In genomic region chr10:46665536-46665935, GRCh38 we compare ENCODE assay signal across 5 cellular contexts.
DNase-seq lines count a peak whose midpoint lies in the region; ATAC-seq, FAIRE-seq and TF ChIP-seq lines count a peak whose summit lies in the region.
"Not testable (repeated sequence)": the region's sequence is repeated elsewhere in the genome, so short reads cannot be mapped to it uniquely, and the experiment has no call there.

No MANE protein-coding gene starts in this region.

- not testable (repeated sequence) for H3K27me3 ChIP-seq in IMR-90 (ENCODE audit: control insufficient read depth, insufficient read depth, low read length); K562 (ENCODE audit: control insufficient read depth in 2 of 2, insufficient read depth in 2 of 2, low read length in 2 of 2); HepG2 (ENCODE audit: control insufficient read depth in 1 of 2, insufficient read depth in 2 of 2, low read length in 2 of 2)

- in situ Hi-C loops in IMR-90 (cut with MboI; ENCODE audit: low sequenced_read_pairs); HepG2 (cut with HindIII; ENCODE audit: extremely low pct_ligation_motif_present, low pct_unique_long_range_greater_than_20kb): not testable (repeated sequence)
- in situ Hi-C loops in K562 (cut with MboI): loop anchor here (25.0 kb wide), 1 partner anchor 122 kb away; no protein-coding TSS in a partner anchor

- not testable (repeated sequence) for H3K9me1 ChIP-seq in IMR-90 (ENCODE audit: insufficient read depth, low read length); K562 (ENCODE audit: control insufficient read depth, insufficient read depth, low read length)

- H4K5ac ChIP-seq in IMR-90 (ENCODE audit: low read depth, low read length): not testable (repeated sequence)

- dilution Hi-C loops in IMR-90 (cut with HindIII; ENCODE audit: low sequenced_read_pairs, unreplicated experiment): not testable (repeated sequence)

- H3K18ac ChIP-seq in IMR-90 (ENCODE audit: low read depth, low read length): not testable (repeated sequence)

- H3K4me3 ChIP-seq in A549; HEK293 (ENCODE audit: low read depth, low read length); IMR-90 (ENCODE audit: insufficient read depth, low read depth, low read length); K562; HepG2 (replicated peaks in 1 of 3; ENCODE audit: insufficient read depth in 1 of 3, low read depth in 2 of 3, low read length in 3 of 3): not testable (repeated sequence)

- not testable (repeated sequence) for TF ChIP-seq RAD21 in A549 (conservative IDR thresholded peaks at IDR 0.05 in 1 of 2, IDR thresholded peaks at IDR 0.05 in 1 of 2); IMR-90 (IDR thresholded peaks at IDR 0.05; ENCODE audit: low read length); K562 (CRISPR knock-in tag; conservative IDR thresholded peaks at IDR 0.05 in 1 of 2, IDR thresholded peaks at IDR 0.05 in 1 of 2); HepG2 (CRISPR knock-in tag; IDR thresholded peaks at IDR 0.05)

- FAIRE-seq in A549 (lab: Jason Lieb, UNC); K562 (lab: Jason Lieb, UNC); HepG2 (lab: Jason Lieb, UNC): not testable (repeated sequence)

- TF ChIP-seq POLR2A in A549 (IDR thresholded peaks at IDR 0.05; ENCODE audit: low read length); IMR-90 (IDR thresholded peaks at IDR 0.05; ENCODE audit: low read depth, low read length); K562 (conservative IDR thresholded peaks at IDR 0.05); HepG2 (IDR thresholded peaks at IDR 0.05; ENCODE audit: insufficient read depth in 1 of 2, low read depth in 2 of 2, low read length in 2 of 2): not testable (repeated sequence)

- not testable (repeated sequence) for H3K79me1 ChIP-seq in IMR-90 (ENCODE audit: low read depth in 1 of 2, low read length in 2 of 2)

- not testable (repeated sequence) for H4K8ac ChIP-seq in IMR-90 (ENCODE audit: low read depth in 2 of 2, low read length in 2 of 2)

- H3K79me2 ChIP-seq in K562 (ENCODE audit: control insufficient read depth, insufficient read depth, low read length); HepG2 (ENCODE audit: insufficient read depth, low read length): not testable (repeated sequence)

- not testable (repeated sequence) for H3K56ac ChIP-seq in IMR-90 (ENCODE audit: extremely low read depth, insufficient read depth, low read length)

- intact Hi-C loops in IMR-90 (cut with micrococcal nuclease); K562 (cut with micrococcal nuclease); HepG2 (cut with micrococcal nuclease; ENCODE audit: unreplicated experiment): not testable (repeated sequence)

- H2AK9ac ChIP-seq in IMR-90 (replicated peaks; ENCODE audit: low read depth, low read length, poor library complexity): not testable (repeated sequence)

- not testable (repeated sequence) for H3K9ac ChIP-seq in IMR-90 (ENCODE audit: low read depth, low read length); K562 (ENCODE audit: insufficient read depth in 1 of 2, low read depth in 2 of 2, low read length in 2 of 2); HepG2 (ENCODE audit: insufficient read depth, low read depth, low read length)

- ATAC-seq in A549; IMR-90 (ENCODE audit: low read depth); K562; HepG2: not testable (repeated sequence)

- not testable (repeated sequence) for H4K20me1 ChIP-seq in IMR-90 (ENCODE audit: insufficient read depth, low read length); K562 (replicated peaks; ENCODE audit: control insufficient read depth, insufficient read depth, low read length); HepG2 (ENCODE audit: insufficient read depth, low read length)

- CTCF ChIA-PET in A549 (lab: Yijun Ruan, JAX); HEK293 (lab: Yijun Ruan, JAX); IMR-90 (lab: Yijun Ruan, JAX); K562 (lab: Yijun Ruan, JAX; ENCODE audit: low intra/inter-chr PET ratio); HepG2 (lab: Yijun Ruan, JAX; ENCODE audit: low intra/inter-chr PET ratio, low total read pairs): not testable (repeated sequence)

- not testable (repeated sequence) for H3K4ac ChIP-seq in IMR-90 (ENCODE audit: low read depth, low read length)

- H2BK20ac ChIP-seq in IMR-90 (ENCODE audit: low read depth, low read length): not testable (repeated sequence)

- H2BK5ac ChIP-seq in IMR-90 (ENCODE audit: low read depth, low read length, poor library complexity, severe bottlenecking): not testable (repeated sequence)

- BruUV-seq in IMR-90 (replicated peaks; lab: Mats Ljungman, UMichigan); K562 (replicated peaks; lab: Mats Ljungman, UMichigan); HepG2 (replicated peaks; lab: Mats Ljungman, UMichigan): not testable (repeated sequence)

- not testable (repeated sequence) for H2BK120ac ChIP-seq in IMR-90 (ENCODE audit: low read depth, low read length)

- not testable (repeated sequence) for H2AK5ac ChIP-seq in IMR-90 (ENCODE audit: low read depth, low read length)

- POLR2A ChIA-PET in A549 (lab: Yijun Ruan, JAX); HEK293 (lab: Yijun Ruan, JAX); IMR-90 (lab: Charles Lee; ENCODE audit: unreplicated experiment); K562 (lab: Yijun Ruan, JAX); HepG2 (lab: Yijun Ruan, JAX): not testable (repeated sequence)

- DNase-seq in A549 (ENCODE audit: low read depth in 1 of 2, low spot score in 1 of 2); IMR-90; K562 (ENCODE audit: extremely low read depth in 1 of 4, low spot score in 3 of 4); HepG2 (ENCODE audit: low spot score): not testable (repeated sequence)

- not testable (repeated sequence) for H4K91ac ChIP-seq in IMR-90 (ENCODE audit: insufficient read depth, low read depth, low read length)

- not testable (repeated sequence) for H3K9me3 ChIP-seq in A549; HEK293 (ENCODE audit: control insufficient read depth, insufficient read depth, low read depth, low read length); IMR-90 (ENCODE audit: control insufficient read depth, insufficient read depth, low read length); K562 (replicated peaks; ENCODE audit: control insufficient read depth, insufficient read depth, low read depth, low read length); HepG2 (ENCODE audit: low read length)

- not testable (repeated sequence) for H2BK15ac ChIP-seq in IMR-90 (ENCODE audit: low read depth, low read length)

- not testable (repeated sequence) for H3K4me1 ChIP-seq in A549; HEK293 (ENCODE audit: control insufficient read depth, insufficient read depth, low read length); IMR-90 (ENCODE audit: control insufficient read depth, insufficient read depth, low read length); K562 (replicated peaks in 1 of 2; ENCODE audit: control insufficient read depth in 2 of 2, insufficient read depth in 2 of 2, low read length in 2 of 2); HepG2 (ENCODE audit: insufficient read depth, low read length)

- not testable (repeated sequence) for H3K4me2 ChIP-seq in A549; IMR-90 (ENCODE audit: low read depth, low read length); K562 (ENCODE audit: insufficient read depth, low read length); HepG2 (ENCODE audit: low read depth, low read length)

- not testable (repeated sequence) for H2AFZ ChIP-seq in IMR-90 (replicated peaks; ENCODE audit: low read length, poor library complexity); K562 (ENCODE audit: low read depth, low read length); HepG2 (ENCODE audit: low read length)

- not testable (repeated sequence) for TF ChIP-seq EP300 in A549 (IDR thresholded peaks at IDR 0.05); K562 (IDR thresholded peaks at IDR 0.05; ENCODE audit: low read length); HepG2 (IDR thresholded peaks at IDR 0.05; ENCODE audit: low read depth in 2 of 2, low read length in 2 of 2); HepG2 (CRISPR knock-in tag; IDR thresholded peaks at IDR 0.05; ENCODE audit: borderline replicate concordance)

- WGBS in A549 (ENCODE audit: missing lambda C conversion rate): 41% methylated on average over 1 of the region's 1 CpG
- WGBS in IMR-90 (ENCODE audit: extremely low coverage in 2 of 2, insufficient read length in 1 of 2), 2 experiments: no CpG with 5 or more reads among the region's 1 CpG
- WGBS in K562 (ENCODE audit: insufficient coverage, low coverage, missing lambda C conversion rate): 20% methylated on average over 1 of the region's 1 CpG
- 100% methylated on average over 1 of the region's 1 CpG for WGBS in HepG2 (ENCODE audit: low lambda C conversion rate)

- not testable (repeated sequence) for TF ChIP-seq CTCF in A549 (IDR thresholded peaks at IDR 0.05); HEK293 (tag by site-specific recombination; IDR thresholded peaks at IDR 0.05); IMR-90 (conservative IDR thresholded peaks at IDR 0.05; ENCODE audit: low read depth, low read length); K562 (IDR thresholded peaks at IDR 0.05 in 2 of 3, conservative IDR thresholded peaks at IDR 0.05 in 1 of 3; ENCODE audit: insufficient read depth in 2 of 3, low read depth in 1 of 3, low read length in 3 of 3); HepG2 (CRISPR knock-in tag; IDR thresholded peaks at IDR 0.05)

- not testable (repeated sequence) for H3K14ac ChIP-seq in IMR-90 (replicated peaks; ENCODE audit: low read depth, low read length)

- H3K23ac ChIP-seq in IMR-90 (ENCODE audit: low read depth, low read length): not testable (repeated sequence)

- H3K27ac ChIP-seq in A549; HEK293 (ENCODE audit: extremely low read depth, low read depth, low read length); IMR-90 (ENCODE audit: insufficient read depth, low read length); K562 (ENCODE audit: extremely low read depth, low read depth, low read length); HepG2 (ENCODE audit: extremely low read length, insufficient read depth, low read length): not testable (repeated sequence)

- H3K36me3 ChIP-seq in HEK293 (ENCODE audit: control insufficient read depth in 2 of 2, insufficient read depth in 1 of 2, low read length in 2 of 2); IMR-90 (ENCODE audit: control insufficient read depth, insufficient read depth, low read length); K562 (ENCODE audit: control insufficient read depth, insufficient read depth, low read length); HepG2 (replicated peaks in 1 of 2; ENCODE audit: control insufficient read depth in 1 of 2, insufficient read depth in 2 of 2, low read length in 2 of 2): not testable (repeated sequence)
